11 cellular contexts compared by ENCODE assay signal in genomic region chr4:104099141-104099540, GRCh38.
"Had no signal": no experiment of that assay in that cellular context is flagged by ENCODE, and none has a peak within 500 bp of the region (broad histone marks: within the 10 kb centered on the region; RNA-seq: fewer than 3 reads in every experiment).

No MANE protein-coding gene starts in this region.

- DNase-seq: GM23248, H9, HCEC 1CT, HFFc6, KBM-7 had no signal

- H2AFZ ChIP-seq: GM23248 had no signal

- FAIRE-seq: H1, H54, HepG2 had no signal

- H3K27me3 Mint-ChIP-seq: IgD-negative memory B cell had no signal

- ATAC-seq: HepG2 had no signal

- H3K4me3 ChIP-seq: GM23248 had no signal

- H3K4me1 Mint-ChIP-seq: H9, IgD-negative memory B cell had no signal

- H3K27ac Mint-ChIP-seq: H9, HFFc6, IgD-negative memory B cell had no signal

- H3K4me2 ChIP-seq: KMS-11 had no signal

- H3K4me3 Mint-ChIP-seq: H9, HFFc6, IgD-negative memory B cell had no signal

- H3K27ac ChIP-seq: GM23248, HL-60, KMS-11 had no signal
